ENCODE assay signal across 17 cellular contexts in the genomic region with DNA sequence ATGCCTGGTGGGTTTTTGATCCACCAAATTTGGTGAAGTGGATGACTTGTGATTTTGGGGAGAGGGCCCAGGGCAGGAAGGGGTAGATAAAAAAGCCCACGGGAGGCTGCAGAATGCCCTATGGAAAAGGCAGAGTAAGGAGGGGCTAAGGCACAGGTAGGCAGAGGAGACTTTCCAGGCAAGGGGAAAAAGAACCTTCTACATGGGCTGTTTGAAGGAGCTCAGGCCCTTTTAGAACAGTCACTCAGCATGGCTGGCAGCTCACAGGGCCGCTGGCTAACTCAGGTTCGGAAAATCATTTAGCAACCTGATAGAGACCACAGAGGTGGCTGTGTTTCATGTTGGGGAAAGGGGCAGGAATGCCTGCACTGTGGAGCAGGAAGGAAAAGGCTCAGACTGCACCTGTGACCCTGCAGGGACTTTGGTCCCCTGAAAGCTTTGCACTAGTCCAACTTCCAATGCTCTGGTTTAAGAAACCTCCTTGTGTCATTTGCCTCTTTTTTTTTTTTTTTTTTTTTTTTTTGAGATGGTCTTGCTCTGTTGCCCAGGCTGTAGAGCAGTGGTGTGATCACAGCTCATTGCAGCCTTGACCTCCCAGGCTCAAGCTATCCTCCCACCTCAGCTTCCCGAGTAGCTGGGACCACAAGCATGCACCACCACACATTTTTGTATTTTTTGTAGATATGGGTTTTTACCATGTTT. TPM values are rescaled to one million over a fixed set of nuclear protein-coding genes. Genes with fewer than 3 reads are reported as not detected.
A peak's percentile ranks its signal among the peaks of the same experiment; 100 is the strongest.
DNase-seq lines count a peak whose midpoint lies in the region; ATAC-seq, FAIRE-seq and TF ChIP-seq lines count a peak whose summit lies in the region.
"Had no signal": no experiment of that assay in that cellular context is flagged by ENCODE, and none has a peak within 500 bp of the region (broad histone marks: within the 10 kb centered on the region; RNA-seq: fewer than 3 reads in every experiment).

No MANE protein-coding gene starts in this region.

- H3K4me3 ChIP-seq in A549 (no peak overlapping the region), HEK293 (ENCODE audit: low read depth, low read length) (no peak overlapping the region), HAP-1 (no peak overlapping the region)
- H3K4me3 ChIP-seq: SJCRH30 had no signal

- no peak for TF ChIP-seq POLR2A in A549 (IDR thresholded peaks at IDR 0.05; ENCODE audit: low read length)

- H3K4me1 ChIP-seq in A549 (peaks cover 25% of the 10 kb centered on the region), HEK293 (ENCODE audit: control insufficient read depth, insufficient read depth, low read length) (no peaks in the 10 kb centered on the region), HAP-1 (no peaks in the 10 kb centered on the region)
- H3K4me1 ChIP-seq: SJCRH30 had no signal

- no peak for FAIRE-seq in A549 (lab: Jason Lieb, UNC)
- FAIRE-seq: G401.6, GM12892 had no signal

- TF ChIP-seq CTCF in A549 (IDR thresholded peaks at IDR 0.05) = no peak
- no peak for TF ChIP-seq CTCF in HEK293 (tag by site-specific recombination; IDR thresholded peaks at IDR 0.05)

- POLR2A ChIA-PET in A549 (lab: Yijun Ruan, JAX) (interaction anchor here (1.0 to 2.4 kb wide), 3 partner anchors 11 to 66 kb away, joined by 4 to 10 read pairs (median 9); partner anchors contain the start of gene SRP9), HEK293 (lab: Yijun Ruan, JAX) (interaction anchor here (0.5 to 1.8 kb wide), 7 partner anchors 10 to 67 kb away, joined by 3 to 16 read pairs (median 4); partner anchors contain the start of gene ENAH)

- WGBS in A549 (ENCODE audit: missing lambda C conversion rate) = 53% methylated on average over 4 of the region's 4 CpGs

- H3K9me3 ChIP-seq in A549 (no peaks in the 10 kb centered on the region), HEK293 (ENCODE audit: control insufficient read depth, insufficient read depth, low read depth, low read length) (no peaks in the 10 kb centered on the region), HAP-1 (no peaks in the 10 kb centered on the region)

- no peak for TF ChIP-seq RAD21 in A549 (conservative IDR thresholded peaks at IDR 0.05 in 1 of 2, IDR thresholded peaks at IDR 0.05 in 1 of 2)

- H3K27ac ChIP-seq in A549 (peak overlapping the region; percentile 70 to 87), HEK293 (ENCODE audit: extremely low read depth, low read depth, low read length) (no peak overlapping the region)
- H3K27ac ChIP-seq: SJCRH30 had no signal

- no peak for DNase-seq in A549 (ENCODE audit: low read depth in 1 of 2, low spot score in 1 of 2)
- DNase-seq in amniotic epithelial cell (ENCODE audit: low read depth) = peak; percentile 36
- DNase-seq in left lobe of liver (ENCODE audit: low spot score) = no peak
- no peak for DNase-seq in C1 segment of cervical spinal cord (lab: John Stamatoyannopoulos, UW)
- no peak for DNase-seq in HAP-1 (ENCODE audit: low spot score in 2 of 2)
- no peak for DNase-seq in activated naive CD4-positive, alpha-beta T cell treated with anti-CD3 and anti-CD28 coated beads, Interleukin-2, amount 50 U/mL, for 16 hours
- DNase-seq in GM03348 (ENCODE audit: low spot score) = no peak
- DNase-seq: Calu3; CD4-positive, CD25-positive, alpha-beta regulatory T cell; NCI-H1105; NCI-H187 treated with DMSO at 0.1 percent for 48 hours; NCI-H446; NCI-H748 treated with DMSO at 0.1 percent for 48 hours; SJCRH30 had no signal

- ATAC-seq in A549 (peak; percentile 57 to 64), left lobe of liver (peak; percentile 72)

- CTCF ChIA-PET in A549 (lab: Yijun Ruan, JAX) (interaction anchor here (0.6 to 6.2 kb wide), 8 partner anchors 9 to 95 kb away, joined by 3 to 22 read pairs (median 3); no protein-coding TSS in a partner anchor), HEK293 (lab: Yijun Ruan, JAX) (interaction anchor here (0.7 to 5.5 kb wide), 8 partner anchors 9 to 66 kb away, joined by 3 to 26 read pairs (median 4); partner anchors contain the start of gene SRP9)

- peak overlapping the region; percentile 54 for H3K4me2 ChIP-seq in A549

- in situ Hi-C loops in HAP-1 (cut with MboI; ENCODE audit: low sequenced_read_pairs) = no loop called here

- no peak for TF ChIP-seq EP300 in A549 (IDR thresholded peaks at IDR 0.05)

- H3K27me3 ChIP-seq in HAP-1 (ENCODE audit: low read depth) = no peaks in the 10 kb centered on the region
- H3K27me3 ChIP-seq: SJCRH30 had no signal

- H3K36me3 ChIP-seq in HEK293 (ENCODE audit: control insufficient read depth in 2 of 2, insufficient read depth in 1 of 2, low read length in 2 of 2) (no peaks in the 10 kb centered on the region), HAP-1 (replicated peaks) (no peaks in the 10 kb centered on the region)
- H3K36me3 ChIP-seq: SJCRH30 had no signal

TF ChIP-seq in A549, 52 proteins besides CTCF, POLR2A, EP300 and RAD21:
- TF ChIP-seq KDM1A (IDR thresholded peaks at IDR 0.05; ENCODE audit: low read depth) (no peak), JUNB (IDR thresholded peaks at IDR 0.05) (no peak), FOSL2 (IDR thresholded peaks at IDR 0.05) (no peak), FOSL2 (CRISPR knock-in tag; IDR thresholded peaks at IDR 0.05) (no peak), HEYL (CRISPR knock-in tag; IDR thresholded peaks at IDR 0.05) (no peak), ZFP36 (IDR thresholded peaks at IDR 0.05; ENCODE audit: borderline replicate concordance, partially characterized antibody) (no peak), MAFK (IDR thresholded peaks at IDR 0.05; ENCODE audit: partially characterized antibody) (no peak), POLR2AphosphoS2 (conservative IDR thresholded peaks at IDR 0.05; ENCODE audit: low read length) (no peak), NR3C1 (IDR thresholded peaks at IDR 0.05) (no peak)

TF ChIP-seq in HEK293, 187 proteins besides CTCF, POLR2A, EP300 and RAD21:
- TF ChIP-seq ZNF302 (tag by site-specific recombination; IDR thresholded peaks at IDR 0.05; ENCODE audit: low read depth) (no peak), ZNF362 (tag by site-specific recombination; IDR thresholded peaks at IDR 0.05) (peak; percentile 83)

RNA-seq across cellular contexts. Expression of gene ENAH, which starts 58.5 kb away (rescaled TPM):
- polyA plus RNA-seq in A549 (2011; rRNA removed) (124 and 142 TPM in 2 replicates), A549 (2017; fragmentation: RNase III; extraction: RNeasy Plus Mini Kit Qiagen cat#74134 plus additional on column Dnase treatment) (155 to 172 TPM (median 167 TPM) in 3 replicates)
- polyA plus RNA-seq in A549 (2012; cell fraction: cytosol; rRNA removed) = 32.6 and 33.0 TPM in 2 replicates
- 19.3 and 23.0 TPM in 2 replicates for polyA plus RNA-seq in A549 (2012; cell fraction: nucleus; rRNA removed)
- 97.3 and 100 TPM in 2 replicates for polyA minus RNA-seq in A549 (2011; rRNA and poly(A)+ RNA removed)
- total RNA-seq in left lobe of liver = 21.3 TPM
- total RNA-seq: CD4-positive, CD25-positive, alpha-beta regulatory T cell had no signal
